2 cellular contexts compared by ENCODE assay signal in genomic region chr4:23305026-23305425, GRCh38.
TF ChIP-seq lines count a peak whose summit lies in the region.

No MANE protein-coding gene starts in this region.

TF ChIP-seq in SK-N-SH, 30 proteins besides CTCF, POLR2A, EP300 and RAD21 (continued from another document):
- TF ChIP-seq, protein P1, sequence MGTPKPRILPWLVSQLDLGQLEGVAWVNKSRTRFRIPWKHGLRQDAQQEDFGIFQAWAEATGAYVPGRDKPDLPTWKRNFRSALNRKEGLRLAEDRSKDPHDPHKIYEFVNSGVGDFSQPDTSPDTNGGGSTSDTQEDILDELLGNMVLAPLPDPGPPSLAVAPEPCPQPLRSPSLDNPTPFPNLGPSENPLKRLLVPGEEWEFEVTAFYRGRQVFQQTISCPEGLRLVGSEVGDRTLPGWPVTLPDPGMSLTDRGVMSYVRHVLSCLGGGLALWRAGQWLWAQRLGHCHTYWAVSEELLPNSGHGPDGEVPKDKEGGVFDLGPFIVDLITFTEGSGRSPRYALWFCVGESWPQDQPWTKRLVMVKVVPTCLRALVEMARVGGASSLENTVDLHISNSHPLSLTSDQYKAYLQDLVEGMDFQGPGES (IDR thresholded peaks at IDR 0.05; ENCODE audit: low read depth, low read length) = no peak
- TF ChIP-seq NRF1 (IDR thresholded peaks at IDR 0.05; ENCODE audit: low read depth, low read length) = no peak
- TF ChIP-seq FOSL2 (IDR thresholded peaks at IDR 0.05; ENCODE audit: borderline replicate concordance, low read depth) = no peak
- TF ChIP-seq SMC3 (IDR thresholded peaks at IDR 0.05; ENCODE audit: low read depth, low read length) = no peak
- TF ChIP-seq EZH2phosphoT487 (IDR thresholded peaks at IDR 0.05; ENCODE audit: borderline replicate concordance, low read depth) = no peak
- no peak for TF ChIP-seq RCOR1 (IDR thresholded peaks at IDR 0.05; ENCODE audit: low read length)
- TF ChIP-seq RXRA (IDR thresholded peaks at IDR 0.05; ENCODE audit: borderline replicate concordance, low read depth) = no peak

TF ChIP-seq in SK-N-SH treated with all-trans-retinoic acid at 6 μM for 48 hours, 23 proteins besides CTCF, POLR2A, EP300 and RAD21 (continued from another document):
- no peak for TF ChIP-seq CREB5 (CRISPR knock-in tag; IDR thresholded peaks at IDR 0.05; ENCODE audit: low read depth)
- no peak for TF ChIP-seq TSHZ2 (CRISPR knock-in tag; IDR thresholded peaks at IDR 0.05)
- TF ChIP-seq ZNF565 (CRISPR knock-in tag; conservative IDR thresholded peaks at IDR 0.05; ENCODE audit: low read depth) = no peak
- no peak for TF ChIP-seq GLIS3 (CRISPR knock-in tag; IDR thresholded peaks at IDR 0.05)
- TF ChIP-seq ZNF70 (CRISPR knock-in tag; IDR thresholded peaks at IDR 0.05) = no peak
- TF ChIP-seq, protein P2, sequence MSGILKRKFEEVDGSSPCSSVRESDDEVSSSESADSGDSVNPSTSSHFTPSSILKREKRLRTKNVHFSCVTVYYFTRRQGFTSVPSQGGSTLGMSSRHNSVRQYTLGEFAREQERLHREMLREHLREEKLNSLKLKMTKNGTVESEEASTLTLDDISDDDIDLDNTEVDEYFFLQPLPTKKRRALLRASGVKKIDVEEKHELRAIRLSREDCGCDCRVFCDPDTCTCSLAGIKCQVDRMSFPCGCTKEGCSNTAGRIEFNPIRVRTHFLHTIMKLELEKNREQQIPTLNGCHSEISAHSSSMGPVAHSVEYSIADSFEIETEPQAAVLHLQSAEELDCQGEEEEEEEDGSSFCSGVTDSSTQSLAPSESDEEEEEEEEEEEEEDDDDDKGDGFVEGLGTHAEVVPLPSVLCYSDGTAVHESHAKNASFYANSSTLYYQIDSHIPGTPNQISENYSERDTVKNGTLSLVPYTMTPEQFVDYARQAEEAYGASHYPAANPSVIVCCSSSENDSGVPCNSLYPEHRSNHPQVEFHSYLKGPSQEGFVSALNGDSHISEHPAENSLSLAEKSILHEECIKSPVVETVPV (CRISPR knock-in tag; IDR thresholded peaks at IDR 0.05) = no peak
- TF ChIP-seq ARNTL (CRISPR knock-in tag; IDR thresholded peaks at IDR 0.05; ENCODE audit: borderline replicate concordance, low read depth) = no peak
- TF ChIP-seq ZFP30 (CRISPR knock-in tag; IDR thresholded peaks at IDR 0.05) = no peak
- no peak for TF ChIP-seq TCF4 (CRISPR knock-in tag; IDR thresholded peaks at IDR 0.05; ENCODE audit: borderline replicate concordance)
- TF ChIP-seq ZC3H10 (CRISPR knock-in tag; IDR thresholded peaks at IDR 0.05) = no peak
